Comparison of ENCODE assay signal across 28 cellular contexts in genomic region chr12:100656806-100657205, GRCh38.
DNase-seq lines count a peak whose midpoint lies in the region; ATAC-seq, FAIRE-seq and TF ChIP-seq lines count a peak whose summit lies in the region.
"Had no signal": no experiment of that assay in that cellular context is flagged by ENCODE, and none has a peak within 500 bp of the region (broad histone marks: within the 10 kb centered on the region; RNA-seq: fewer than 3 reads in every experiment).

No MANE protein-coding gene starts in this region.

- H3K9me3 ChIP-seq in A673 (ENCODE audit: low read depth, low read length, poor library complexity, severe bottlenecking) = no peaks in the 10 kb centered on the region
- H3K9me3 ChIP-seq in CD8-positive, alpha-beta T cell (ENCODE audit: low read length) = no peaks in the 10 kb centered on the region
- H3K9me3 ChIP-seq: esophagus squamous epithelium, right lobe of liver, tibial artery, vagina had no signal

- POLR2A ChIA-PET in A673 (lab: Charles Lee; ENCODE audit: low non-redundant PET) = no interaction called here
- POLR2A ChIA-PET in CD8-positive, alpha-beta T cell (lab: Charles Lee) = no interaction called here

- FAIRE-seq in GM19239 (lab: Jason Lieb, UNC) = peak; percentile 53
- FAIRE-seq: A549, kidney, RCC 7860 had no signal

- no TSS peak for BruUV-seq in A673 (replicated peaks; lab: Mats Ljungman, UMichigan)

- H3K4me1 Mint-ChIP-seq in CD8-positive, alpha-beta T cell (ENCODE audit: low read depth) = no peaks in the 10 kb centered on the region
- H3K4me1 Mint-ChIP-seq: activated naive CD4-positive, alpha-beta T cell treated with anti-CD3 and anti-CD28 coated beads, Interleukin-2, amount 50 U/mL, for 24 hours; CD4-positive, alpha-beta memory T cell had no signal

- DNase-seq in A673 (ENCODE audit: low spot score) (peak; percentile 58), GM19239 (ENCODE audit: insufficient read length, low spot score) (no peak), NCI-H2081 treated with DMSO at 0.1 percent for 48 hours (lab: John Stamatoyannopoulos, UW) (peak; percentile 81), NCI-H774 (lab: John Stamatoyannopoulos, UW) (peak; percentile 69)
- no peak for DNase-seq in activated CD8-positive, alpha-beta memory T cell treated with anti-CD3 and anti-CD28 coated beads for 24 hours
- no peak for DNase-seq in CD8-positive, alpha-beta T cell
- DNase-seq: activated CD8-positive, alpha-beta T cell treated with anti-CD3 and anti-CD28 coated beads for 36 hours; CD4-positive, alpha-beta memory T cell; DMS 273 treated with DMSO at 0.1 percent for 48 hours; dorsolateral prefrontal cortex; esophagus squamous epithelium; heart right ventricle; kidney; NCI-H2029; NCI-H510A treated with DMSO at 0.1 percent for 48 hours; right lobe of liver; SHP77 treated with DMSO at 0.1 percent for 48 hours; stimulated activated CD4-positive, alpha-beta T cell treated with anti-CD3 and anti-CD28 coated beads, Interleukin-12 subunit alpha, Interleukin-12 subunit beta, amount 100 ng/mL, for 4 hours; stimulated activated CD4-positive, alpha-beta T cell treated with anti-CD3 and anti-CD28 coated beads, Interleukin-2, amount 100 ng/mL, for 48 hours; SW 1271; T-helper 9 cell; tibial artery had no signal

- no peaks in the 10 kb centered on the region for H3K27me3 ChIP-seq in A673 (replicated peaks; ENCODE audit: insufficient read depth, low read depth, low read length, poor library complexity)
- peaks cover 2% of the 10 kb centered on the region for H3K27me3 ChIP-seq in CD8-positive, alpha-beta T cell (ENCODE audit: insufficient read depth, low read length)
- H3K27me3 ChIP-seq: esophagus squamous epithelium, right lobe of liver, tibial artery, vagina had no signal

- no peaks in the 10 kb centered on the region for H3K36me3 ChIP-seq in A673 (ENCODE audit: insufficient read depth, low read length, poor library complexity, severe bottlenecking)
- no peaks in the 10 kb centered on the region for H3K36me3 ChIP-seq in CD8-positive, alpha-beta T cell (ENCODE audit: insufficient read depth, low read length)
- H3K36me3 ChIP-seq: esophagus squamous epithelium, heart right ventricle, right lobe of liver, tibial artery, vagina had no signal

- intact Hi-C loops in A673 (cut with micrococcal nuclease; ENCODE audit: unreplicated experiment) = no loop called here
- intact Hi-C loops in CD8-positive, alpha-beta T cell (cut with DNase I, micrococcal nuclease) = no loop called here

- no peaks in the 10 kb centered on the region for H3K36me3 Mint-ChIP-seq in CD8-positive, alpha-beta T cell
- H3K36me3 Mint-ChIP-seq: activated naive CD4-positive, alpha-beta T cell treated with anti-CD3 and anti-CD28 coated beads, Interleukin-2, amount 50 U/mL, for 24 hours; CD4-positive, alpha-beta memory T cell had no signal

- no peak overlapping the region for H3K27ac Mint-ChIP-seq in CD8-positive, alpha-beta T cell
- H3K27ac Mint-ChIP-seq: activated CD8-positive, alpha-beta T cell treated with anti-CD3 and anti-CD28 coated beads for 36 hours; activated naive CD4-positive, alpha-beta T cell treated with anti-CD3 and anti-CD28 coated beads, Interleukin-2, amount 50 U/mL, for 24 hours; CD4-positive, alpha-beta memory T cell had no signal

- H3K4me3 ChIP-seq in A673 (ENCODE audit: low read depth, low read length, poor library complexity, severe bottlenecking) = no peak overlapping the region
- H3K4me3 ChIP-seq in CD8-positive, alpha-beta T cell (ENCODE audit: low read depth, low read length) = no peak overlapping the region
- H3K4me3 ChIP-seq: A549, dorsolateral prefrontal cortex, esophagus squamous epithelium, heart right ventricle, right lobe of liver, tibial artery, vagina had no signal

- no peak overlapping the region for H3K27ac ChIP-seq in A673 (ENCODE audit: low read depth, low read length, poor library complexity, severe bottlenecking)
- H3K27ac ChIP-seq in CD8-positive, alpha-beta T cell (ENCODE audit: low read depth, low read length) = no peak overlapping the region
- H3K27ac ChIP-seq: A549, dorsolateral prefrontal cortex, esophagus squamous epithelium, heart right ventricle, right lobe of liver, tibial artery, vagina had no signal

- ATAC-seq in GM21381 (IDR thresholded peaks at IDR 0.05; ENCODE audit: unreplicated experiment) (no peak), HG03139 (IDR thresholded peaks at IDR 0.05; ENCODE audit: unreplicated experiment) (no peak)
- ATAC-seq in CD8-positive, alpha-beta T cell = no peak
- ATAC-seq: A549; activated CD8-positive, alpha-beta T cell treated with anti-CD3 and anti-CD28 coated beads for 36 hours; heart right ventricle; right lobe of liver had no signal

- H3K9me3 Mint-ChIP-seq in CD8-positive, alpha-beta T cell = peaks cover 9% of the 10 kb centered on the region

- peaks cover 13% of the 10 kb centered on the region for H3K27me3 Mint-ChIP-seq in CD8-positive, alpha-beta T cell (ENCODE audit: low read depth)

- CTCF ChIA-PET in A673 (lab: Charles Lee) = no interaction called here
- CTCF ChIA-PET in CD8-positive, alpha-beta T cell (lab: Charles Lee) = no interaction called here

- H3K4me1 ChIP-seq in A673 (ENCODE audit: insufficient read depth, low read length, poor library complexity, severe bottlenecking) = peaks cover 7% of the 10 kb centered on the region
- no peaks in the 10 kb centered on the region for H3K4me1 ChIP-seq in CD8-positive, alpha-beta T cell (ENCODE audit: insufficient read depth, low read length)
- H3K4me1 ChIP-seq: A549, esophagus squamous epithelium, heart right ventricle, right lobe of liver, tibial artery, vagina had no signal

- no peak for TF ChIP-seq CTCF in A673 (conservative IDR thresholded peaks at IDR 0.05; ENCODE audit: low read depth, low read length)
- TF ChIP-seq CTCF in CD8-positive, alpha-beta T cell (IDR thresholded peaks at IDR 0.05) = no peak

- no peak overlapping the region for H3K4me3 Mint-ChIP-seq in CD8-positive, alpha-beta T cell
- H3K4me3 Mint-ChIP-seq: activated CD8-positive, alpha-beta T cell treated with anti-CD3 and anti-CD28 coated beads for 36 hours; activated naive CD4-positive, alpha-beta T cell treated with anti-CD3 and anti-CD28 coated beads, Interleukin-2, amount 50 U/mL, for 24 hours; CD4-positive, alpha-beta memory T cell had no signal

Comparison
In these comparisons a context has a peak if more than half of its experiments do, and no peak if none do; other contexts are left out.
1. DNase-seq: peak in A673 (single experiment), NCI-H2081 treated with DMSO at 0.1 percent for 48 hours (single experiment) and NCI-H774 (single experiment); none in GM19239 (single experiment), activated CD8-positive, alpha-beta memory T cell treated with anti-CD3 and anti-CD28 coated beads for 24 hours (single experiment) and CD8-positive, alpha-beta T cell (0 of 7).